12 cellular contexts compared by ENCODE assay signal in genomic region chr16:51149721-51150158, GRCh38. TPM values are rescaled to one million over a fixed set of nuclear protein-coding genes. Genes with fewer than 3 reads are reported as not detected.
DNase-seq lines count a peak whose midpoint lies in the region; ATAC-seq and TF ChIP-seq lines count a peak whose summit lies in the region.
"Had no signal": no experiment of that assay in that cellular context is flagged by ENCODE, and none has a peak within 500 bp of the region (broad histone marks: within the 10 kb centered on the region; RNA-seq: fewer than 3 reads in every experiment).

No MANE protein-coding gene starts in this region.

- H3K27ac Mint-ChIP-seq in chondrocyte (ENCODE audit: unreplicated experiment) = no peak overlapping the region

- ATAC-seq in SK-N-SH treated with all-trans-retinoic acid at 6 μM for 48 hours = no peak
- ATAC-seq in GM21528 (IDR thresholded peaks at IDR 0.05; ENCODE audit: low FRiP score, unreplicated experiment) = no peak
- ATAC-seq: A549, gastrocnemius medialis had no signal

- H3K27ac ChIP-seq in SK-N-SH (ENCODE audit: low read depth in 2 of 2, low read length in 1 of 2) (no peak overlapping the region), mammary epithelial cell (ENCODE audit: insufficient read depth, low read depth, low read length) (no peak overlapping the region), temporal lobe (ENCODE audit: low read depth, low read length) (peak overlapping the region; percentile 89)
- H3K27ac ChIP-seq: A549, ascending aorta, gastrocnemius medialis had no signal

- dilution Hi-C loops in mammary epithelial cell (cut with HindIII; ENCODE audit: low sequenced_read_pairs) = no loop called here

- H3K36me3 ChIP-seq in SK-N-SH (replicated peaks in 1 of 2; ENCODE audit: control insufficient read depth in 1 of 2, insufficient read depth in 2 of 2, low read length in 1 of 2) (no peaks in the 10 kb centered on the region), mammary epithelial cell (ENCODE audit: insufficient read depth, low read length) (no peaks in the 10 kb centered on the region)
- H3K36me3 ChIP-seq: ascending aorta, gastrocnemius medialis had no signal

- no peak overlapping the region for H3K9ac ChIP-seq in SK-N-SH
- no peak overlapping the region for H3K9ac ChIP-seq in mammary epithelial cell (ENCODE audit: insufficient read depth, low read length)

- H3K9me3 Mint-ChIP-seq in chondrocyte (ENCODE audit: low read depth) = no peaks in the 10 kb centered on the region

- peaks cover 3% of the 10 kb centered on the region for H3K36me3 Mint-ChIP-seq in chondrocyte (ENCODE audit: low read depth)

- no peak overlapping the region for H3K4me3 Mint-ChIP-seq in chondrocyte (ENCODE audit: unreplicated experiment)

- in situ Hi-C loops in mammary epithelial cell (cut with MboI; ENCODE audit: low sequenced_read_pairs in 2 of 2) = no loop called here

- WGBS in SK-N-SH (ENCODE audit: low lambda C conversion rate) = 28% methylated on average over 32 of the region's 35 CpGs
- WGBS in mammary epithelial cell (ENCODE audit: low coverage, missing lambda C conversion rate) = 19% methylated on average over 19 of the region's 35 CpGs

- H3K9me2 ChIP-seq in SK-N-SH = no peaks in the 10 kb centered on the region

- no peak for TF ChIP-seq EP300 in SK-N-SH (IDR thresholded peaks at IDR 0.05; ENCODE audit: borderline replicate concordance in 1 of 2, low read depth in 1 of 2, low read length in 1 of 2)

- POLR2A ChIA-PET in SK-N-SH (lab: Yijun Ruan, JAX) = no interaction called here

- H3K4me3 ChIP-seq in SK-N-SH (ENCODE audit: low read depth in 2 of 2, low read length in 1 of 2) = no peak overlapping the region
- H3K4me3 ChIP-seq in mammary epithelial cell (replicated peaks in 1 of 3; ENCODE audit: insufficient read depth in 1 of 3, low read depth in 2 of 3, low read length in 3 of 3) = peak overlapping the region in 2 of 3 experiments; percentile 22 to 54
- H3K4me3 ChIP-seq: A549 had no signal

- no peak for TF ChIP-seq CTCF in SK-N-SH (IDR thresholded peaks at IDR 0.05)
- no peak for TF ChIP-seq CTCF in mammary epithelial cell (conservative IDR thresholded peaks at IDR 0.05 in 1 of 2, IDR thresholded peaks at IDR 0.05 in 1 of 2; ENCODE audit: extremely low read depth in 1 of 2, insufficient read depth in 1 of 2, low read depth in 1 of 2, low read length in 2 of 2)
- TF ChIP-seq CTCF in chondrocyte (IDR thresholded peaks at IDR 0.05) = no peak

- H3K4me1 ChIP-seq in SK-N-SH (ENCODE audit: control insufficient read depth in 1 of 2, insufficient read depth in 2 of 2, low read depth in 1 of 2, low read length in 1 of 2) (no peaks in the 10 kb centered on the region; a peak in 1 of 4 replicates), mammary epithelial cell (ENCODE audit: insufficient read depth, low read length) (peaks cover 14% of the 10 kb centered on the region)
- H3K4me1 ChIP-seq: A549 had no signal

- H3K27me3 Mint-ChIP-seq in chondrocyte (ENCODE audit: low read depth) = peaks cover 69% of the 10 kb centered on the region

- no peaks in the 10 kb centered on the region for H4K20me1 ChIP-seq in SK-N-SH (ENCODE audit: insufficient read depth)
- no peaks in the 10 kb centered on the region for H4K20me1 ChIP-seq in mammary epithelial cell (ENCODE audit: insufficient read depth, low read length)

- H3K79me2 ChIP-seq in SK-N-SH (ENCODE audit: insufficient read depth) (no peaks in the 10 kb centered on the region), mammary epithelial cell (ENCODE audit: insufficient read depth, low read length) (no peaks in the 10 kb centered on the region)

- peaks cover 60% of the 10 kb centered on the region for H3K27me3 ChIP-seq in SK-N-SH (ENCODE audit: insufficient read depth)
- peaks cover 53% of the 10 kb centered on the region for H3K27me3 ChIP-seq in mammary epithelial cell (ENCODE audit: insufficient read depth, low read length)

- CTCF ChIA-PET in SK-N-SH (lab: Yijun Ruan, JAX) (interaction anchor here (1.6 kb wide), 1 partner anchor 607 kb away, joined by 4 read pairs; no protein-coding TSS in a partner anchor), mammary epithelial cell (lab: Charles Lee; ENCODE audit: low non-redundant PET) (no interaction called here)

- no TSS peak for BruUV-seq in mammary epithelial cell (replicated peaks; lab: Mats Ljungman, UMichigan)

- TF ChIP-seq RAD21 in SK-N-SH (IDR thresholded peaks at IDR 0.05; ENCODE audit: low read length) = no peak

- H3K9me3 ChIP-seq in SK-N-SH = no peaks in the 10 kb centered on the region
- H3K9me3 ChIP-seq in mammary epithelial cell (replicated peaks; ENCODE audit: insufficient read depth, low read length) = peaks cover 10% of the 10 kb centered on the region
- H3K9me3 ChIP-seq: A549, ascending aorta had no signal

- H3F3A ChIP-seq in SK-N-SH (replicated peaks; ENCODE audit: insufficient read depth) = no peaks in the 10 kb centered on the region

- DNase-seq in SK-N-SH = peak; percentile 28
- no peak for DNase-seq in mammary epithelial cell
- DNase-seq in kidney tubule cell (ENCODE audit: low spot score) = peak; percentile 34
- DNase-seq in NCI-H748 (lab: John Stamatoyannopoulos, UW; ENCODE audit: unreplicated experiment) = no peak
- DNase-seq in chondrocyte (ENCODE audit: low spot score) = no peak
- DNase-seq: gastrocnemius medialis, NCI-H1105 treated with DMSO at 0.1 percent for 48 hours had no signal

- H2AFZ ChIP-seq in SK-N-SH (ENCODE audit: low read depth) (no peak overlapping the region), mammary epithelial cell (ENCODE audit: low read depth, low read length) (peak overlapping the region; percentile 64)

- peaks cover 18% of the 10 kb centered on the region for H3K4me1 Mint-ChIP-seq in chondrocyte (ENCODE audit: low read depth)

- H3K4me2 ChIP-seq in SK-N-SH (no peak overlapping the region), mammary epithelial cell (ENCODE audit: insufficient read depth, low read depth, low read length) (no peak overlapping the region)
- H3K4me2 ChIP-seq: A549 had no signal

- intact Hi-C loops in mammary epithelial cell (cut with micrococcal nuclease) = no loop called here

TF ChIP-seq in SK-N-SH, 30 proteins besides CTCF, POLR2A, EP300 and RAD21 (continues in another document):
- TF ChIP-seq RFX5 (IDR thresholded peaks at IDR 0.05; ENCODE audit: low read length) (no peak), FOSL2 (IDR thresholded peaks at IDR 0.05; ENCODE audit: borderline replicate concordance, low read depth) (no peak), EZH2phosphoT487 (IDR thresholded peaks at IDR 0.05; ENCODE audit: borderline replicate concordance, low read depth) (no peak), NRF1 (IDR thresholded peaks at IDR 0.05; ENCODE audit: low read depth, low read length) (no peak), CHD2 (IDR thresholded peaks at IDR 0.05; ENCODE audit: low read length, partially characterized antibody) (no peak), NFIC (IDR thresholded peaks at IDR 0.05; ENCODE audit: borderline replicate concordance) (no peak), TCF12 (IDR thresholded peaks at IDR 0.05) (no peak), GATA2 (CRISPR knock-in tag; IDR thresholded peaks at IDR 0.05) (no peak), PBX3 (IDR thresholded peaks at IDR 0.05) (no peak), YY1 (IDR thresholded peaks at IDR 0.05; ENCODE audit: low read depth) (no peak)

TF ChIP-seq in SK-N-SH treated with all-trans-retinoic acid at 6 μM for 48 hours, 23 proteins besides CTCF, POLR2A, EP300 and RAD21 (continues in another document):
- TF ChIP-seq TSHZ2 (CRISPR knock-in tag; IDR thresholded peaks at IDR 0.05) (no peak), BACH2 (CRISPR knock-in tag; IDR thresholded peaks at IDR 0.05; ENCODE audit: borderline replicate concordance) (no peak), ZFP3 (CRISPR knock-in tag; IDR thresholded peaks at IDR 0.05) (no peak), GLIS3 (CRISPR knock-in tag; IDR thresholded peaks at IDR 0.05) (no peak), ZNF70 (CRISPR knock-in tag; IDR thresholded peaks at IDR 0.05) (no peak), TOX (CRISPR knock-in tag; IDR thresholded peaks at IDR 0.05; ENCODE audit: borderline replicate concordance) (no peak), OSR1 (CRISPR knock-in tag; IDR thresholded peaks at IDR 0.05) (no peak), CSDC2 (CRISPR knock-in tag; IDR thresholded peaks at IDR 0.05) (no peak)

RNA-seq across cellular contexts. Expression of gene SALL1, which starts 1.3 kb away (rescaled TPM):
- polyA plus RNA-seq in SK-N-SH (2012; rRNA removed) (0.02 TPM in 1 of 2 replicates, not detected in the other), mammary epithelial cell (0.56 TPM)
- polyA plus RNA-seq in SK-N-SH (2012; cell fraction: cytosol; rRNA removed) = not detected in 2 replicates
- polyA plus RNA-seq in SK-N-SH (2012; cell fraction: nucleus; rRNA removed) = 0.01 TPM in 1 of 2 replicates, not detected in the other
- total RNA-seq in mammary epithelial cell (1 to 10 TPM in 1 of 2 donors, not detected in 1; 1.3 TPM), temporal lobe (8.6 TPM), chondrocyte (0.12 to 0.20 TPM (median 0.13 TPM) in 3 replicates)
- polyA minus RNA-seq in mammary epithelial cell = 6.7 TPM
- total RNA-seq: ascending aorta had no signal

Comparison
In these comparisons a context has a peak if more than half of its experiments do, and no peak if none do; other contexts are left out.
1. DNase-seq: peak in SK-N-SH (single experiment) and kidney tubule cell (single experiment); none in mammary epithelial cell (single experiment), NCI-H748 (single experiment) and chondrocyte (single experiment).
2. H3K4me3 ChIP-seq: peak in mammary epithelial cell (2 of 3); none in SK-N-SH (0 of 2).